ENCODE assay signal across 8 cellular contexts in genomic region chr3:16300881-16301359, GRCh38. TPM values are rescaled to one million over a fixed set of nuclear protein-coding genes. Genes with fewer than 3 reads are reported as not detected.
A peak's percentile ranks its signal among the peaks of the same experiment; 100 is the strongest.
DNase-seq lines count a peak whose midpoint lies in the region; ATAC-seq and TF ChIP-seq lines count a peak whose summit lies in the region.

No MANE protein-coding gene starts in this region.

- H3K36me3 ChIP-seq in BLaER1 treated with 17β-estradiol and CSF1 and Interleukin-3, amounts not matched to agents 10 nM and 100 nM: peaks cover 42 to 77% (median 63%) of the 10 kb centered on the region in 11 experiments

- H3K9me3 ChIP-seq in BLaER1 treated with 17β-estradiol and CSF1 and Interleukin-3, amounts not matched to agents 10 nM and 100 nM (replicated peaks in 1 of 11): peaks cover 7 to 14% (median 10%) of the 10 kb centered on the region in 11 experiments; a peak in 17 of 22 replicates

- peaks cover 25 to 54% (median 49%) of the 10 kb centered on the region in 10 experiments for H3K4me1 ChIP-seq in BLaER1 treated with 17β-estradiol and CSF1 and Interleukin-3, amounts not matched to agents 10 nM and 100 nM

- no peaks in the 10 kb centered on the region for H3K27me3 ChIP-seq in BLaER1 treated with 17β-estradiol and CSF1 and Interleukin-3, amounts not matched to agents 10 nM and 100 nM
- H3K27me3 ChIP-seq in dorsolateral prefrontal cortex: no peaks in the 10 kb centered on the region

- H3K9ac ChIP-seq in BLaER1 treated with 17β-estradiol and CSF1 and Interleukin-3, amounts not matched to agents 10 nM and 100 nM: no peak overlapping the region

- peak overlapping the region; percentile 27 to 74 (median 59) for H3K4me2 ChIP-seq in BLaER1 treated with 17β-estradiol and CSF1 and Interleukin-3, amounts not matched to agents 10 nM and 100 nM

- peak; percentile 53 for DNase-seq in KG1 (lab: John Stamatoyannopoulos, UW)
- no peak for DNase-seq in dorsolateral prefrontal cortex
- DNase-seq in Ammon's horn (ENCODE audit: low spot score): no peak
- DNase-seq in stimulated activated CD4-positive, alpha-beta T cell treated with anti-CD3 and anti-CD28 coated beads, Interleukin-12 subunit alpha, Interleukin-12 subunit beta, amount 100 ng/mL, for 4 hours: no peak
- DNase-seq in cerebellar cortex (ENCODE audit: low spot score): no peak
- DNase-seq in anterior cingulate cortex (lab: John Stamatoyannopoulos, UW): no peak

- ATAC-seq in GM19468 (IDR thresholded peaks at IDR 0.05; ENCODE audit: extremely low read depth, unreplicated experiment): peak; percentile 35

- no peaks in the 10 kb centered on the region for H4K20me1 ChIP-seq in BLaER1 treated with 17β-estradiol and CSF1 and Interleukin-3, amounts not matched to agents 10 nM and 100 nM

- H3K27ac ChIP-seq in BLaER1 treated with 17β-estradiol and CSF1 and Interleukin-3, amounts not matched to agents 10 nM and 100 nM: peak overlapping the region in 7 of 11 experiments; percentile 0 to 33 (median 20); a peak in 8 of 22 replicates
- H3K27ac ChIP-seq in dorsolateral prefrontal cortex: peak overlapping the region in 38 of 59 donors; percentile 0 to 72 (median 36)

- no peak for TF ChIP-seq CTCF in dorsolateral prefrontal cortex (IDR thresholded peaks at IDR 0.05 in 54 of 56, conservative IDR thresholded peaks at IDR 0.05 in 2 of 56; ENCODE audit: low read depth in 1 of 56, partially characterized antibody in 56 of 56)

- H3K4me3 ChIP-seq in BLaER1 treated with 17β-estradiol and CSF1 and Interleukin-3, amounts not matched to agents 10 nM and 100 nM: no peak overlapping the region
- no peak overlapping the region for H3K4me3 ChIP-seq in dorsolateral prefrontal cortex

- intact Hi-C loops in dorsolateral prefrontal cortex (cut with DNase I): loop anchor here in 1 of 2 donors (5.0 kb wide), 1 partner anchor 51 kb away; no protein-coding TSS in a partner anchor

RNA-seq across cellular contexts. Expression of gene OXNAD1, which starts 35.9 kb away (rescaled TPM):
- total RNA-seq in dorsolateral prefrontal cortex: 10 to 100 TPM; 16.6 to 37.5 (median 26.2) TPM

RNA-seq across cellular contexts. Expression of gene DPH3, which starts 36.2 kb away (rescaled TPM):
- 10 to 100 TPM; 12.7 to 30.0 (median 19.6) TPM for total RNA-seq in dorsolateral prefrontal cortex
